In genomic region chr3:129756871-129757270, GRCh38 we compare ENCODE assay signal across 18 cellular contexts.
A peak's percentile ranks its signal among the peaks of the same experiment; 100 is the strongest.
DNase-seq lines count a peak whose midpoint lies in the region; ATAC-seq, FAIRE-seq and TF ChIP-seq lines count a peak whose summit lies in the region.
"Had no signal": no experiment of that assay in that cellular context is flagged by ENCODE, and none has a peak within 500 bp of the region (broad histone marks: within the 10 kb centered on the region; RNA-seq: fewer than 3 reads in every experiment).

No MANE protein-coding gene starts in this region.

- H3K4me1 ChIP-seq in pancreas = no peaks in the 10 kb centered on the region

- DNase-seq in GM03348 (ENCODE audit: low spot score) = peak; percentile 68
- no peak for DNase-seq in SK-N-MC (ENCODE audit: low read depth, low spot score)
- DNase-seq in fibroblast of pulmonary artery (ENCODE audit: low read depth) = peak; percentile 41
- no peak for DNase-seq in pancreas
- DNase-seq in LoVo (ENCODE audit: low spot score) = no peak
- DNase-seq in activated T-helper 1 cell treated with anti-CD3 and anti-CD28 coated beads, Interleukin-12 subunit alpha, Interleukin-12 subunit beta, Interleukin-2, Interleukin-4 antibody, amounts not matched to agents 30 ng/mL and 10 ng/mL and 1 ng/mL, durations not matched to agents 14 hours and 24 hours and 36 hours (ENCODE audit: low spot score) = no peak
- DNase-seq: activated CD4-positive, alpha-beta T cell treated with anti-CD3 and anti-CD28 coated beads, Interleukin-2, amount 10 ng/mL, durations not matched to agents 7 days and 5 days; activated T-cell treated with anti-CD3 and anti-CD28 coated beads, Interleukin-2, amount 50 U/mL, for 4 hours; CD8-positive, alpha-beta T cell; foreskin melanocyte; NCI-H1694 treated with DMSO at 0.1 percent for 48 hours; NCI-H82; retina; stimulated activated naive B cell treated with anti-CD40 and anti-IgM and Interleukin-4, amounts not matched to agents 10 μg/mL and 1 μg/mL and 100 μg/mL, for 72 hours had no signal

- no peak overlapping the region for H3K9ac ChIP-seq in SK-N-MC (ENCODE audit: insufficient read length)
- H3K9ac ChIP-seq: KMS-11 had no signal

- H3K27ac ChIP-seq in SK-N-MC (0 out of 2 replicates have a peak overlapping the region, but pooled peaks have one; percentile 1), pancreas (no peak overlapping the region)
- H3K27ac ChIP-seq: KMS-11 had no signal

- no peak overlapping the region for H3K4me3 ChIP-seq in SK-N-MC
- H3K4me3 ChIP-seq in fibroblast of pulmonary artery (replicated peaks; ENCODE audit: low read depth, low read length) = no peak overlapping the region
- no peak overlapping the region for H3K4me3 ChIP-seq in pancreas

- no peak overlapping the region for H3K27ac Mint-ChIP-seq in activated T-helper 1 cell treated with anti-CD3 and anti-CD28 coated beads, Interleukin-12 subunit alpha, Interleukin-12 subunit beta, Interleukin-2, Interleukin-4 antibody, amounts not matched to agents 30 ng/mL and 10 ng/mL and 1 ng/mL, durations not matched to agents 14 hours and 24 hours and 36 hours
- H3K27ac Mint-ChIP-seq: activated CD4-positive, alpha-beta T cell treated with anti-CD3 and anti-CD28 coated beads, Interleukin-2, amount 10 ng/mL, durations not matched to agents 7 days and 5 days; CD8-positive, alpha-beta T cell; stimulated activated naive B cell treated with anti-CD40 and anti-IgM and Interleukin-4, amounts not matched to agents 10 μg/mL and 1 μg/mL and 100 μg/mL, for 72 hours had no signal

- peak in 3 of 4 donors; percentile 25 to 53 (median 34) for ATAC-seq in pancreas
- no peak for ATAC-seq in GM19035 (IDR thresholded peaks at IDR 0.05; ENCODE audit: unreplicated experiment)
- ATAC-seq in HG02623 (IDR thresholded peaks at IDR 0.05; ENCODE audit: unreplicated experiment) = no peak
- ATAC-seq: activated T-cell treated with anti-CD3 and anti-CD28 coated beads, Interleukin-2, amount 50 U/mL, for 4 hours; CD8-positive, alpha-beta T cell; stimulated activated naive B cell treated with anti-CD40 and anti-IgM and Interleukin-4, amounts not matched to agents 10 μg/mL and 1 μg/mL and 100 μg/mL, for 72 hours had no signal

- no peak for FAIRE-seq in pancreas (lab: Jason Lieb, UNC)
- FAIRE-seq: GM18507 had no signal

- H3K36me3 ChIP-seq in SK-N-MC (ENCODE audit: insufficient read depth, low read length) (no peaks in the 10 kb centered on the region), pancreas (no peaks in the 10 kb centered on the region)

- WGBS in pancreas, 2 donors = 54 to 93% methylated on average over 1 of the region's 1 CpG

- no peaks in the 10 kb centered on the region for H3K27me3 ChIP-seq in pancreas

- peaks cover 7% of the 10 kb centered on the region for H3K36me3 Mint-ChIP-seq in activated T-helper 1 cell treated with anti-CD3 and anti-CD28 coated beads, Interleukin-12 subunit alpha, Interleukin-12 subunit beta, Interleukin-2, Interleukin-4 antibody, amounts not matched to agents 30 ng/mL and 10 ng/mL and 1 ng/mL, durations not matched to agents 14 hours and 24 hours and 36 hours (ENCODE audit: low read depth)

- TF ChIP-seq CTCF in fibroblast of pulmonary artery (IDR thresholded peaks at IDR 0.05; ENCODE audit: low read length, missing control alignments) (no peak), pancreas (IDR thresholded peaks at IDR 0.05) (no peak)

- intact Hi-C loops in pancreas (cut with DNase I) = no loop called here
- intact Hi-C loops in activated T-helper 1 cell treated with anti-CD3 and anti-CD28 coated beads, Interleukin-12 subunit alpha, Interleukin-12 subunit beta, Interleukin-2, Interleukin-4 antibody, amounts not matched to agents 30 ng/mL and 10 ng/mL and 1 ng/mL, durations not matched to agents 14 hours and 24 hours and 36 hours (cut with micrococcal nuclease) = no loop called here

- H3K9me3 ChIP-seq in SK-N-MC (ENCODE audit: low read depth, low read length) (no peaks in the 10 kb centered on the region), pancreas (no peaks in the 10 kb centered on the region)

- H3K9me3 Mint-ChIP-seq in activated T-helper 1 cell treated with anti-CD3 and anti-CD28 coated beads, Interleukin-12 subunit alpha, Interleukin-12 subunit beta, Interleukin-2, Interleukin-4 antibody, amounts not matched to agents 30 ng/mL and 10 ng/mL and 1 ng/mL, durations not matched to agents 14 hours and 24 hours and 36 hours = peaks cover 25% of the 10 kb centered on the region

- no peaks in the 10 kb centered on the region for H3K4me1 Mint-ChIP-seq in activated T-helper 1 cell treated with anti-CD3 and anti-CD28 coated beads, Interleukin-12 subunit alpha, Interleukin-12 subunit beta, Interleukin-2, Interleukin-4 antibody, amounts not matched to agents 30 ng/mL and 10 ng/mL and 1 ng/mL, durations not matched to agents 14 hours and 24 hours and 36 hours (ENCODE audit: low read depth)
- H3K4me1 Mint-ChIP-seq: activated CD4-positive, alpha-beta T cell treated with anti-CD3 and anti-CD28 coated beads, Interleukin-2, amount 10 ng/mL, durations not matched to agents 7 days and 5 days had no signal

- H3K27me3 Mint-ChIP-seq in activated T-helper 1 cell treated with anti-CD3 and anti-CD28 coated beads, Interleukin-12 subunit alpha, Interleukin-12 subunit beta, Interleukin-2, Interleukin-4 antibody, amounts not matched to agents 30 ng/mL and 10 ng/mL and 1 ng/mL, durations not matched to agents 14 hours and 24 hours and 36 hours (ENCODE audit: insufficient read depth) = peaks cover 2% of the 10 kb centered on the region
- H3K27me3 Mint-ChIP-seq: activated CD4-positive, alpha-beta T cell treated with anti-CD3 and anti-CD28 coated beads, Interleukin-2, amount 10 ng/mL, durations not matched to agents 7 days and 5 days; stimulated activated naive B cell treated with anti-CD40 and anti-IgM and Interleukin-4, amounts not matched to agents 10 μg/mL and 1 μg/mL and 100 μg/mL, for 72 hours had no signal

- H3K4me3 Mint-ChIP-seq in activated T-helper 1 cell treated with anti-CD3 and anti-CD28 coated beads, Interleukin-12 subunit alpha, Interleukin-12 subunit beta, Interleukin-2, Interleukin-4 antibody, amounts not matched to agents 30 ng/mL and 10 ng/mL and 1 ng/mL, durations not matched to agents 14 hours and 24 hours and 36 hours = no peak overlapping the region
- H3K4me3 Mint-ChIP-seq: activated CD4-positive, alpha-beta T cell treated with anti-CD3 and anti-CD28 coated beads, Interleukin-2, amount 10 ng/mL, durations not matched to agents 7 days and 5 days; activated T-cell treated with anti-CD3 and anti-CD28 coated beads, Interleukin-2, amount 50 U/mL, for 4 hours; CD8-positive, alpha-beta T cell; stimulated activated naive B cell treated with anti-CD40 and anti-IgM and Interleukin-4, amounts not matched to agents 10 μg/mL and 1 μg/mL and 100 μg/mL, for 72 hours had no signal

Comparison
In these comparisons a context has a peak if more than half of its experiments do, and no peak if none do; other contexts are left out.
1. DNase-seq: peak in GM03348 (single experiment) and fibroblast of pulmonary artery (single experiment); none in SK-N-MC (single experiment), pancreas (0 of 6), LoVo (single experiment) and activated T-helper 1 cell treated with anti-CD3 and anti-CD28 coated beads, Interleukin-12 subunit alpha, Interleukin-12 subunit beta, Interleukin-2, Interleukin-4 antibody, amounts not matched to agents 30 ng/mL and 10 ng/mL and 1 ng/mL, durations not matched to agents 14 hours and 24 hours and 36 hours (single experiment).
2. ATAC-seq: peak in pancreas (3 of 4); none in GM19035 (single experiment) and HG02623 (single experiment).